ENCODE assay signal across 8 cellular contexts in the genomic region with DNA sequence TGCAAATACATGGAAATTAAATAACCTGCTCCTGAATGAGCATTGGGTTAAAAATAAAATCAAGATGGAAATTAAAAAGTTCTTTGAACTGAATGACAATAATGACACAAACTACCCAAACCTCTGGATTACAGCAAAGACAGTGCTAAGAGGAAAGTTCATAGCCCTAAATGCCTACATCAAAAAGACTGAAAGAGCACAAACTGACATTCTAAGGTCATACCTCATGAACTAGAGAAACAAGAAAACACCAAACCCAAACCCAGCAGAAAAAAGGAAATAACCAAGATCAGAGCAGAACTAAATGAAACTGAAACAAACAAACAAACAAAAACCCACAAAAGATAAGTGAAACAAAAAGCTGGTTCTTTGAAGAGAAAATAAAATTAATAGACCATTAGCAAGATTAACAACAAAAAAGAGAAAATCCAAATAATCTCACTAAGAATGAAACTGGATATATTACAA.
DNase-seq lines count a peak whose midpoint lies in the region; ATAC-seq and TF ChIP-seq lines count a peak whose summit lies in the region.
"Not testable (repeated sequence)": the region's sequence is repeated elsewhere in the genome, so short reads cannot be mapped to it uniquely, and the experiment has no call there.

No MANE protein-coding gene starts in this region.

- H4K20me1 ChIP-seq in MM.1S (ENCODE audit: insufficient read depth, low read length): not testable (repeated sequence)

- not testable (repeated sequence) for H3F3A ChIP-seq in MM.1S (ENCODE audit: insufficient read depth, low read length)

- not testable (repeated sequence) for H3K9me2 ChIP-seq in MM.1S (replicated peaks; ENCODE audit: insufficient read depth, low read length)

- H3K4me2 ChIP-seq in MM.1S (ENCODE audit: low read depth, low read length): peak overlapping the region; percentile 34; the same call in 1 of the 2 replicates

- ATAC-seq in GM18868 (IDR thresholded peaks at IDR 0.05; ENCODE audit: unreplicated experiment): peak; percentile 67
- ATAC-seq in GM19455 (IDR thresholded peaks at IDR 0.05; ENCODE audit: unreplicated experiment): peak; percentile 75
- ATAC-seq in GM21717 (IDR thresholded peaks at IDR 0.05; ENCODE audit: unreplicated experiment): peak; percentile 75
- peak; percentile 57 for ATAC-seq in HG02981 (IDR thresholded peaks at IDR 0.05; ENCODE audit: unreplicated experiment)
- peak; percentile 70 for ATAC-seq in HG03342 (IDR thresholded peaks at IDR 0.05; ENCODE audit: unreplicated experiment)

- H3K4me1 Mint-ChIP-seq in endodermal cell: peaks cover 56% of the 10 kb centered on the region

- H3K79me2 ChIP-seq in MM.1S (ENCODE audit: low read length): not testable (repeated sequence)

- DNase-seq in GM12864 (ENCODE audit: low read depth) (peak; percentile 31), MM.1S (peak; percentile 74)
- not testable (repeated sequence) for DNase-seq in endodermal cell

- not testable (repeated sequence) for H2AFZ ChIP-seq in MM.1S (ENCODE audit: low read length)

- H3K4me1 ChIP-seq in MM.1S (ENCODE audit: low read length): peaks cover 11% of the 10 kb centered on the region
- H3K4me1 ChIP-seq in endodermal cell (ENCODE audit: control insufficient read depth, insufficient read depth, low read length): not testable (repeated sequence)

- not testable (repeated sequence) for H3K4me3 ChIP-seq in GM12864 (ENCODE audit: low read depth, low read length); MM.1S (ENCODE audit: low read length)
- peak overlapping the region; percentile 8 for H3K4me3 ChIP-seq in endodermal cell (ENCODE audit: low read length)

- TF ChIP-seq CTCF in GM12864 (IDR thresholded peaks at IDR 0.05; ENCODE audit: low read depth, low read length, missing control alignments); MM.1S (IDR thresholded peaks at IDR 0.05; ENCODE audit: low read length); endodermal cell (conservative IDR thresholded peaks at IDR 0.05): not testable (repeated sequence)

- not testable (repeated sequence) for H3K9ac ChIP-seq in MM.1S (ENCODE audit: low read length); endodermal cell (ENCODE audit: extremely low read depth, low read length, poor library complexity, severe bottlenecking)

- H3K27me3 ChIP-seq in MM.1S (replicated peaks; ENCODE audit: insufficient read depth, low read length); endodermal cell (ENCODE audit: control insufficient read depth, insufficient read depth, low read length, poor library complexity, severe bottlenecking): not testable (repeated sequence)

- not testable (repeated sequence) for H3K9me3 ChIP-seq in MM.1S (replicated peaks; ENCODE audit: insufficient read depth, low read length)
- H3K9me3 ChIP-seq in endodermal cell (ENCODE audit: control insufficient read depth, low read length): peaks cover 10% of the 10 kb centered on the region

- peak overlapping the region; percentile 44; the same call in 1 of the 2 replicates for H3K27ac ChIP-seq in MM.1S (ENCODE audit: low read length)
- not testable (repeated sequence) for H3K27ac ChIP-seq in endodermal cell (ENCODE audit: low read depth, low read length)

- peak overlapping the region; percentile 94 for H3K27ac Mint-ChIP-seq in endodermal cell

- H3K36me3 ChIP-seq in MM.1S (replicated peaks; ENCODE audit: insufficient read depth, low read length); endodermal cell (ENCODE audit: control insufficient read depth, insufficient read depth, low read length): not testable (repeated sequence)

- H3K4me3 Mint-ChIP-seq in endodermal cell: not testable (repeated sequence)

- H3K27me3 Mint-ChIP-seq in endodermal cell (ENCODE audit: insufficient read depth): peaks cover 21% of the 10 kb centered on the region

- not testable (repeated sequence) for H3K9me3 Mint-ChIP-seq in endodermal cell

- H3K36me3 Mint-ChIP-seq in endodermal cell (ENCODE audit: low read depth): not testable (repeated sequence)
